Comparison of ENCODE assay signal across 1 cellular context in the genomic region with DNA sequence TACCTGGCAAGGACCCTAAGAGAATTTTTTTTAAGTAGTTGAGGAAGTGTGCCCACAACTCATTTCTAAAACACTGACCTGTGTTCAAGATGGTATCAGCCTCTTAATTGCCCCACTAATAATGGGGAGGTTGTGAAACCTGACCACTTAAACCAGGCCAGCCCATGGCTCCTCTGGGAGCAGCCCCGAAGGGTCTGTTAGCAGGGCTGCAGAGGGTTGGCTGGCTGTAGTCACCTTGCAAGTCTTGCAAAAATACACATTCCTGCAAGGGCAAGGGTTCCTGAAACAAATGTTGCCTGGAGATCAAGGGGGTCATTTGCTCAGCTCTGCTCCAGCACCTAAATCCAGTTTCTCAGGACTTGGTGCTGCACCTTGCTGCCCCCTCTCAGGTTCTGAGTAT.
TF ChIP-seq lines count a peak whose summit lies in the region.

No MANE protein-coding gene starts in this region.

TF ChIP-seq in HEK293, 187 proteins besides CTCF, POLR2A, EP300 and RAD21 (continued from another document):
- TF ChIP-seq, protein P1, sequence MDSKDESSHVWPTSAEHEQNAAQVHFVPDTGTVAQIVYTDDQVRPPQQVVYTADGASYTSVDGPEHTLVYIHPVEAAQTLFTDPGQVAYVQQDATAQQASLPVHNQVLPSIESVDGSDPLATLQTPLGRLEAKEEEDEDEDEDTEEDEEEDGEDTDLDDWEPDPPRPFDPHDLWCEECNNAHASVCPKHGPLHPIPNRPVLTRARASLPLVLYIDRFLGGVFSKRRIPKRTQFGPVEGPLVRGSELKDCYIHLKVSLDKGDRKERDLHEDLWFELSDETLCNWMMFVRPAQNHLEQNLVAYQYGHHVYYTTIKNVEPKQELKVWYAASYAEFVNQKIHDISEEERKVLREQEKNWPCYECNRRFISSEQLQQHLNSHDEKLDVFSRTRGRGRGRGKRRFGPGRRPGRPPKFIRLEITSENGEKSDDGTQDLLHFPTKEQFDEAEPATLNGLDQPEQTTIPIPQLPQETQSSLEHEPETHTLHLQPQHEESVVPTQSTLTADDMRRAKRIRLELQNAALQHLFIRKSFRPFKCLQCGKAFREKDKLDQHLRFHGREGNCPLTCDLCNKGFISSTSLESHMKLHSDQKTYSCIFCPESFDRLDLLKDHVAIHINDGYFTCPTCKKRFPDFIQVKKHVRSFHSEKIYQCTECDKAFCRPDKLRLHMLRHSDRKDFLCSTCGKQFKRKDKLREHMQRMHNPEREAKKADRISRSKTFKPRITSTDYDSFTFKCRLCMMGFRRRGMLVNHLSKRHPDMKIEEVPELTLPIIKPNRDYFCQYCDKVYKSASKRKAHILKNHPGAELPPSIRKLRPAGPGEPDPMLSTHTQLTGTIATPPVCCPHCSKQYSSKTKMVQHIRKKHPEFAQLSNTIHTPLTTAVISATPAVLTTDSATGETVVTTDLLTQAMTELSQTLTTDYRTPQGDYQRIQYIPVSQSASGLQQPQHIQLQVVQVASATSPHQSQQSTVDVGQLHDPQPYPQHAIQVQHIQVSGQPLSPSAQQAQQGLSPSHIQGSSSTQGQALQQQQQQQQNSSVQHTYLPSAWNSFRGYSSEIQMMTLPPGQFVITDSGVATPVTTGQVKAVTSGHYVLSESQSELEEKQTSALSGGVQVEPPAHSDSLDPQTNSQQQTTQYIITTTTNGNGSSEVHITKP (tag by site-specific recombination; IDR thresholded peaks at IDR 0.05) = peak; percentile 10; the same call in 1 of the 2 replicates
- TF ChIP-seq ZNF561 (tag by site-specific recombination; IDR thresholded peaks at IDR 0.05; ENCODE audit: borderline replicate concordance) (no peak), ZNF416 (tag by site-specific recombination; IDR thresholded peaks at IDR 0.05) (no peak), ZBTB20 (tag by site-specific recombination; IDR thresholded peaks at IDR 0.05) (0 out of 2 replicates have a peak, but pooled peaks have one; percentile 22), HOXD13 (CRISPR knock-in tag; IDR thresholded peaks at IDR 0.05; ENCODE audit: borderline replicate concordance) (no peak)
- TF ChIP-seq, protein P2, sequence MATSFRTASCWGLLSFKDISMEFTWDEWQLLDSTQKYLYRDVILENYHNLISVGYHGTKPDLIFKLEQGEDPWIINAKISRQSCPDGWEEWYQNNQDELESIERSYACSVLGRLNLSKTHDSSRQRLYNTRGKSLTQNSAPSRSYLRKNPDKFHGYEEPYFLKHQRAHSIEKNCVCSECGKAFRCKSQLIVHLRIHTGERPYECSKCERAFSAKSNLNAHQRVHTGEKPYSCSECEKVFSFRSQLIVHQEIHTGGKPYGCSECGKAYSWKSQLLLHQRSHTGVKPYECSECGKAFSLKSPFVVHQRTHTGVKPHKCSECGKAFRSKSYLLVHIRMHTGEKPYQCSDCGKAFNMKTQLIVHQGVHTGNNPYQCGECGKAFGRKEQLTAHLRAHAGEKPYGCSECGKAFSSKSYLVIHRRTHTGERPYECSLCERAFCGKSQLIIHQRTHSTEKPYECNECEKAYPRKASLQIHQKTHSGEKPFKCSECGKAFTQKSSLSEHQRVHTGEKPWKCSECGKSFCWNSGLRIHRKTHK (tag by site-specific recombination; IDR thresholded peaks at IDR 0.05) = no peak
TF ChIP-seq in HEK293: peak in this region for 2.
